In genomic region chr9:130712564-130713285, GRCh38 we compare ENCODE assay signal across 8 cellular contexts. TPM values are rescaled to one million over a fixed set of nuclear protein-coding genes. Genes with fewer than 3 reads are reported as not detected.
DNase-seq lines count a peak whose midpoint lies in the region; ATAC-seq and TF ChIP-seq lines count a peak whose summit lies in the region.

No MANE protein-coding gene starts in this region.

- peaks cover 47% of the 10 kb centered on the region for H3K79me2 ChIP-seq in SK-N-SH (ENCODE audit: insufficient read depth)
- H3K79me2 ChIP-seq in osteoblast (ENCODE audit: insufficient read depth, low read length) = peaks cover 48% of the 10 kb centered on the region

- H3K27me3 Mint-ChIP-seq in activated naive CD8-positive, alpha-beta T cell = no peaks in the 10 kb centered on the region
- H3K27me3 Mint-ChIP-seq in glutamatergic neuron (ENCODE audit: unreplicated experiment) = peaks cover 2% of the 10 kb centered on the region

- H3K36me3 Mint-ChIP-seq in activated naive CD8-positive, alpha-beta T cell = no peaks in the 10 kb centered on the region
- no peaks in the 10 kb centered on the region for H3K36me3 Mint-ChIP-seq in glutamatergic neuron (ENCODE audit: unreplicated experiment)

- H3K4me2 ChIP-seq in SK-N-SH (peak overlapping the region; percentile 91), osteoblast (ENCODE audit: insufficient read depth, low read length) (peak overlapping the region; percentile 97)

- peak overlapping the region; percentile 95 to 98 for H3K27ac ChIP-seq in SK-N-SH (ENCODE audit: low read depth in 2 of 2, low read length in 1 of 2)
- peak overlapping the region; percentile 94 for H3K27ac ChIP-seq in osteoblast (ENCODE audit: low read depth, low read length)
- H3K27ac ChIP-seq in thoracic aorta = peak overlapping the region; percentile 95 to 96

- DNase-seq in GM10248 (ENCODE audit: extremely low spot score) (peak; percentile 98), NCI-H1092 (lab: John Stamatoyannopoulos, UW) (peak; percentile 96), SK-N-SH (peak; percentile 96), glutamatergic neuron (peak; percentile 96), osteoblast (ENCODE audit: insufficient read length, low spot score, missing footprints) (peak; percentile 99), thoracic aorta (ENCODE audit: low spot score) (peak; percentile 98)

- H4K20me1 ChIP-seq in SK-N-SH (ENCODE audit: insufficient read depth) (peaks cover 22% of the 10 kb centered on the region), osteoblast (ENCODE audit: insufficient read depth, low read length) (peaks cover 26% of the 10 kb centered on the region)

- H3K4me3 ChIP-seq in SK-N-SH (ENCODE audit: low read depth in 2 of 2, low read length in 1 of 2) (peak overlapping the region; percentile 76 to 86), osteoblast (ENCODE audit: insufficient read depth, low read length) (peak overlapping the region; percentile 92), thoracic aorta (peak overlapping the region; percentile 98)

- no peak for TF ChIP-seq RAD21 in SK-N-SH (IDR thresholded peaks at IDR 0.05; ENCODE audit: low read length)

- H3K36me3 ChIP-seq in SK-N-SH (replicated peaks in 1 of 2; ENCODE audit: control insufficient read depth in 1 of 2, insufficient read depth in 2 of 2, low read length in 1 of 2) = no peaks in the 10 kb centered on the region
- no peaks in the 10 kb centered on the region for H3K36me3 ChIP-seq in osteoblast (ENCODE audit: insufficient read depth, low read length)
- no peaks in the 10 kb centered on the region for H3K36me3 ChIP-seq in thoracic aorta

- peaks cover 33% of the 10 kb centered on the region for H3K4me1 Mint-ChIP-seq in activated naive CD8-positive, alpha-beta T cell (ENCODE audit: low read depth)
- peaks cover 19% of the 10 kb centered on the region for H3K4me1 Mint-ChIP-seq in glutamatergic neuron (ENCODE audit: low read depth, unreplicated experiment)

- H3K9ac ChIP-seq in SK-N-SH = peak overlapping the region; percentile 95

- peaks cover 0 to 9% of the 10 kb centered on the region in 2 experiments; a peak in 2 of 4 replicates for H3K4me1 ChIP-seq in SK-N-SH (ENCODE audit: control insufficient read depth in 1 of 2, insufficient read depth in 2 of 2, low read depth in 1 of 2, low read length in 1 of 2)
- H3K4me1 ChIP-seq in osteoblast (ENCODE audit: insufficient read depth, low read length) = peaks cover 9% of the 10 kb centered on the region
- peaks cover 16 to 36% of the 10 kb centered on the region in 2 donors for H3K4me1 ChIP-seq in thoracic aorta (ENCODE audit: control insufficient read depth in 1 of 2, low read depth in 2 of 2)

- no peaks in the 10 kb centered on the region for H3K9me3 Mint-ChIP-seq in activated naive CD8-positive, alpha-beta T cell (ENCODE audit: low read depth)
- H3K9me3 Mint-ChIP-seq in glutamatergic neuron (ENCODE audit: unreplicated experiment) = peaks cover 1% of the 10 kb centered on the region

- H3F3A ChIP-seq in SK-N-SH (replicated peaks; ENCODE audit: insufficient read depth) = peaks cover 12% of the 10 kb centered on the region

- peak overlapping the region; percentile 90 for H3K27ac Mint-ChIP-seq in activated naive CD8-positive, alpha-beta T cell
- peak overlapping the region; percentile 80 for H3K27ac Mint-ChIP-seq in glutamatergic neuron (ENCODE audit: unreplicated experiment)

- peak overlapping the region; percentile 95 for H2AFZ ChIP-seq in SK-N-SH (ENCODE audit: low read depth)
- peak overlapping the region; percentile 77 for H2AFZ ChIP-seq in osteoblast (ENCODE audit: low read length)

- CTCF ChIA-PET in GM10248 (lab: Yijun Ruan, JAX) (interaction anchor here (0.8 to 15.1 kb wide), 3 partner anchors 11 to 154 kb away, joined by 3 to 318 read pairs (median 17); no protein-coding TSS in a partner anchor), SK-N-SH (lab: Yijun Ruan, JAX) (interaction anchor here (0.7 to 2.4 kb wide), 10 partner anchors 11 to 286 kb away, joined by 3 to 17 read pairs (median 4); no protein-coding TSS in a partner anchor)

- no peak for TF ChIP-seq EP300 in SK-N-SH (IDR thresholded peaks at IDR 0.05; ENCODE audit: borderline replicate concordance in 1 of 2, low read depth in 1 of 2, low read length in 1 of 2)

- POLR2A ChIA-PET in GM10248 (lab: Yijun Ruan, JAX) = interaction anchor here (0.6 kb wide), 1 partner anchor 19 kb away, joined by 5 read pairs; the partner anchor contains the start of gene EXOSC2
- POLR2A ChIA-PET in SK-N-SH (lab: Yijun Ruan, JAX) = interaction anchor here (1.1 kb wide), 1 partner anchor 20 kb away, joined by 4 read pairs; no protein-coding TSS in a partner anchor

- H3K9me2 ChIP-seq in SK-N-SH = no peaks in the 10 kb centered on the region

- ATAC-seq in HG02610 (IDR thresholded peaks at IDR 0.05; ENCODE audit: unreplicated experiment) (peak; percentile 97), thoracic aorta (ENCODE audit: insufficient number of reproducible peaks, low FRiP score, low read depth) (peak; percentile 90)

- 0% methylated on average over 29 of the region's 68 CpGs for WGBS in SK-N-SH (ENCODE audit: low lambda C conversion rate)

- H3K27me3 ChIP-seq in SK-N-SH (ENCODE audit: insufficient read depth) = no peaks in the 10 kb centered on the region
- no peaks in the 10 kb centered on the region for H3K27me3 ChIP-seq in osteoblast (ENCODE audit: insufficient read depth, low read length)
- no peaks in the 10 kb centered on the region for H3K27me3 ChIP-seq in thoracic aorta (replicated peaks; ENCODE audit: insufficient read depth)

- H3K9me3 ChIP-seq in SK-N-SH (no peaks in the 10 kb centered on the region), osteoblast (ENCODE audit: low read depth, low read length) (no peaks in the 10 kb centered on the region), thoracic aorta (no peaks in the 10 kb centered on the region)

- TF ChIP-seq CTCF in GM10248 (IDR thresholded peaks at IDR 0.05; ENCODE audit: control extremely low read depth, extremely low read depth, low read depth, missing control alignments) (no peak), SK-N-SH (IDR thresholded peaks at IDR 0.05) (no peak), glutamatergic neuron (IDR thresholded peaks at IDR 0.05; ENCODE audit: partially characterized antibody, unreplicated experiment) (no peak), osteoblast (IDR thresholded peaks at IDR 0.05; ENCODE audit: extremely low read depth, low read depth, low read length) (no peak), thoracic aorta (IDR thresholded peaks at IDR 0.05) (no peak)

- peak overlapping the region; percentile 93 for H3K4me3 Mint-ChIP-seq in activated naive CD8-positive, alpha-beta T cell
- H3K4me3 Mint-ChIP-seq in glutamatergic neuron (ENCODE audit: unreplicated experiment) = peak overlapping the region; percentile 93

TF ChIP-seq in SK-N-SH, 30 proteins besides CTCF, POLR2A, EP300 and RAD21 (continues in another document):
- no peak for TF ChIP-seq ZBTB33 (IDR thresholded peaks at IDR 0.05; ENCODE audit: borderline replicate concordance, low read depth)
- TF ChIP-seq REST (IDR thresholded peaks at IDR 0.05; ENCODE audit: low read depth, low read length) = 0 out of 2 replicates have a peak, but pooled peaks have one; percentile 42
- TF ChIP-seq RCOR1 (IDR thresholded peaks at IDR 0.05; ENCODE audit: low read length) = peak; percentile 6; the same call in 1 of the 2 replicates
- TF ChIP-seq TCF12 (IDR thresholded peaks at IDR 0.05) = no peak

RNA-seq across cellular contexts. Expression of gene EXOSC2, which starts 19.1 kb away (rescaled TPM):
- polyA plus RNA-seq in SK-N-SH (2012; rRNA removed) = 28.7 and 36.8 TPM in 2 replicates
- polyA plus RNA-seq in SK-N-SH (2012; cell fraction: cytosol; rRNA removed) = 30.8 and 32.4 TPM in 2 replicates
- 46.6 and 64.0 TPM in 2 replicates for polyA plus RNA-seq in SK-N-SH (2012; cell fraction: nucleus; rRNA removed)
- 43.3 TPM for total RNA-seq in glutamatergic neuron (ENCODE audit: unreplicated experiment)
- 18.6 and 22.1 TPM in 2 replicates for total RNA-seq in osteoblast
- 10 to 100 TPM; 12.3 to 33.3 TPM for total RNA-seq in thoracic aorta

RNA-seq across cellular contexts. Expression of gene PRDM12, which starts 48.3 kb away (rescaled TPM):
- polyA plus RNA-seq in SK-N-SH (2012; rRNA removed) = 0.02 and 0.08 TPM in 2 replicates
- 0.05 and 0.06 TPM in 2 replicates for polyA plus RNA-seq in SK-N-SH (2012; cell fraction: cytosol; rRNA removed)
- polyA plus RNA-seq in SK-N-SH (2012; cell fraction: nucleus; rRNA removed) = 0.05 and 0.14 TPM in 2 replicates
- total RNA-seq in glutamatergic neuron (ENCODE audit: unreplicated experiment) (0.98 TPM), osteoblast (not detected in 2 replicates), thoracic aorta (not detected)

Comparison
In these comparisons a context has a peak if more than half of its experiments do, and no peak if none do; other contexts are left out.
1. Peak in every context shown above with its lines: DNase-seq, ATAC-seq, H3K4me3 ChIP-seq and H3K27ac ChIP-seq.